ENCODE assay signal across 2 cellular contexts in genomic region chr12:92719674-92720073, GRCh38.
A peak's percentile ranks its signal among the peaks of the same experiment; 100 is the strongest.
TF ChIP-seq lines count a peak whose summit lies in the region.

No MANE protein-coding gene starts in this region.

TF ChIP-seq in GM23338, 12 proteins besides CTCF, POLR2A, EP300 and RAD21 (continued from another document):
- no peak for TF ChIP-seq ZNF462 (CRISPR knock-in tag; IDR thresholded peaks at IDR 0.05)

TF ChIP-seq in SK-N-SH, 30 proteins besides CTCF, POLR2A, EP300 and RAD21 (continued from another document):
- TF ChIP-seq REST (IDR thresholded peaks at IDR 0.05; ENCODE audit: low read depth, low read length) (no peak), USF1 (IDR thresholded peaks at IDR 0.05; ENCODE audit: borderline replicate concordance, low read depth) (peak; percentile 67; the same call in 1 of the 2 replicates), CHD2 (IDR thresholded peaks at IDR 0.05; ENCODE audit: low read length, partially characterized antibody) (no peak), ZBTB33 (IDR thresholded peaks at IDR 0.05; ENCODE audit: borderline replicate concordance, low read depth) (no peak), MEF2A (IDR thresholded peaks at IDR 0.05; ENCODE audit: borderline replicate concordance, low read depth) (peak; percentile 94), TAF1 (IDR thresholded peaks at IDR 0.05; ENCODE audit: borderline replicate concordance, low read depth, low read length) (no peak), SIN3A (IDR thresholded peaks at IDR 0.05; ENCODE audit: borderline replicate concordance, low read depth, low read length) (no peak), FOSL2 (IDR thresholded peaks at IDR 0.05; ENCODE audit: borderline replicate concordance, low read depth) (peak; percentile 62), YY1 (IDR thresholded peaks at IDR 0.05; ENCODE audit: low read depth) (no peak), TCF12 (IDR thresholded peaks at IDR 0.05) (peak; percentile 64), ELF1 (IDR thresholded peaks at IDR 0.05) (no peak), EZH2phosphoT487 (IDR thresholded peaks at IDR 0.05; ENCODE audit: borderline replicate concordance, low read depth) (no peak), GATA2 (CRISPR knock-in tag; IDR thresholded peaks at IDR 0.05) (no peak), MXI1 (IDR thresholded peaks at IDR 0.05; ENCODE audit: low read depth, low read length) (no peak), RCOR1 (IDR thresholded peaks at IDR 0.05; ENCODE audit: low read length) (no peak), RFX5 (IDR thresholded peaks at IDR 0.05; ENCODE audit: low read length) (no peak), USF2 (IDR thresholded peaks at IDR 0.05; ENCODE audit: borderline replicate concordance, low read depth, low read length) (no peak), POLR2AphosphoS5 (IDR thresholded peaks at IDR 0.05; ENCODE audit: low read depth, low read length) (no peak; the same call in 1 of the 2 replicates), NRF1 (IDR thresholded peaks at IDR 0.05; ENCODE audit: low read depth, low read length) (no peak), IRF3 (IDR thresholded peaks at IDR 0.05; ENCODE audit: low read depth, low read length) (no peak), JUND (IDR thresholded peaks at IDR 0.05) (peak; percentile 48; the same call in 1 of the 2 replicates)
